In the genomic region with DNA sequence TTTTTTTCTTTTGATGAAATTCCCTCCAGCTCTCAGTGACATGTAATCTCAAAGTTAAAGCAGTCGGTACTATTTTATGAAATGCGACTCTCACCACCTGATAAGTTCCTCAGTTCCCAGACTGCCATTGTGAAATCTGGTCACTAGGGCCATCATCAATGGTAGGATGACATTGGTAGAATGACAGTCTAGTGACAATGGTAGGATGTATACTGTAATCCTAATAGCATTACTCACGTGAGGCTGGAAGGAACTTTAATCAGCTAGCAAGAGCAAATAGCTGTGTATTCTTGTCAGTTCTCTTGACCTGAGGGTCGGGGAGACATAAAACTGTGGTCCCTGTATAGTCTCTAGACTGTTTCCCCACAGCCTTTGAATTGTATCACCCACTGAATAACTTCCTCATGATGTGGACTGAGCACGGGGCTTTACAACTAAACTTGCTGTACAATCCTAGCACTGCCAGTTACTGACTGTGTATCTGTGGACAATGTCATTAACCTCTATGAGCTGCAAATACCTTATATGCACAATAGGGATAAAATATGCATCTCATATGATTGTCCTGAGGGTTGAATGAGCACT, we compare ENCODE assay signal across 19 cellular contexts. TPM values are rescaled to one million over a fixed set of nuclear protein-coding genes. Genes with fewer than 3 reads are reported as not detected.
A peak's percentile ranks its signal among the peaks of the same experiment; 100 is the strongest.
DNase-seq lines count a peak whose midpoint lies in the region; ATAC-seq and TF ChIP-seq lines count a peak whose summit lies in the region.
"Had no signal": no experiment of that assay in that cellular context is flagged by ENCODE, and none has a peak within 500 bp of the region (broad histone marks: within the 10 kb centered on the region; RNA-seq: fewer than 3 reads in every experiment).

No MANE protein-coding gene starts in this region.

- H3K9me3 ChIP-seq in spleen = no peaks in the 10 kb centered on the region
- H3K9me3 ChIP-seq: BLaER1 had no signal

- TF ChIP-seq POLR2A in spleen (IDR thresholded peaks at IDR 0.05) = no peak

- no peaks in the 10 kb centered on the region for H3K27me3 ChIP-seq in spleen (replicated peaks in 1 of 7)
- H3K27me3 ChIP-seq: BLaER1 had no signal

- H3K27ac ChIP-seq in spleen = no peak overlapping the region
- H3K27ac ChIP-seq: BLaER1 had no signal

- no peak for DNase-seq in T-helper 2 cell treated with Interferon-gamma antibody and Interleukin-4, amounts not matched to agents 5 μg/mL and 100 μg/mL, for 36 hours (ENCODE audit: low spot score)
- DNase-seq in T-helper 2 cell (no peak), spleen (no peak), OCI-M1 (lab: John Stamatoyannopoulos, UW) (no peak)
- no peak for DNase-seq in activated naive CD4-positive, alpha-beta T cell treated with anti-CD3 and anti-CD28 coated beads, Interleukin-2, amount 10 ng/mL, durations not matched to agents 7 days and 5 days
- DNase-seq in activated naive CD4-positive, alpha-beta T cell treated with anti-CD3 and anti-CD28 coated beads, Interleukin-2, amount 50 U/mL, for 16 hours = no peak
- DNase-seq in activated CD4-positive, alpha-beta memory T cell treated with anti-CD3 and anti-CD28 coated beads for 36 hours = no peak
- DNase-seq in stimulated activated effector memory CD8-positive, alpha-beta T cell treated with anti-CD3 and anti-CD28 coated beads, Interleukin-12 subunit alpha, Interleukin-12 subunit beta, amount 100 ng/mL, for 72 hours (ENCODE audit: low spot score in 2 of 2) = no peak
- DNase-seq: COR-L47, EL, HFFc6, KG1, NCI-H1417 treated with DMSO at 0.1 percent for 48 hours, NCI-H2029 treated with DMSO at 0.1 percent for 48 hours, NCI-H510A, NCI-H82 had no signal

- no peak for TF ChIP-seq CTCF in spleen (IDR thresholded peaks at IDR 0.05 in 8 of 11, conservative IDR thresholded peaks at IDR 0.05 in 3 of 11)

- intact Hi-C loops in activated CD4-positive, alpha-beta memory T cell treated with anti-CD3 and anti-CD28 coated beads for 36 hours (cut with micrococcal nuclease) = no loop called here
- intact Hi-C loops in spleen (cut with DNase I; ENCODE audit: low total_unique reads) = no loop called here

- H3K36me3 Mint-ChIP-seq in T-helper 2 cell treated with Interferon-gamma antibody and Interleukin-4, amounts not matched to agents 5 μg/mL and 100 μg/mL, for 36 hours (ENCODE audit: low read depth) = peaks cover 76% of the 10 kb centered on the region
- H3K36me3 Mint-ChIP-seq in activated naive CD4-positive, alpha-beta T cell treated with anti-CD3 and anti-CD28 coated beads, Interleukin-2, amount 10 ng/mL, durations not matched to agents 7 days and 5 days = peaks cover 80% of the 10 kb centered on the region
- peaks cover 18% of the 10 kb centered on the region for H3K36me3 Mint-ChIP-seq in activated CD4-positive, alpha-beta memory T cell treated with anti-CD3 and anti-CD28 coated beads for 36 hours
- H3K36me3 Mint-ChIP-seq in stimulated activated effector memory CD8-positive, alpha-beta T cell treated with anti-CD3 and anti-CD28 coated beads, Interleukin-12 subunit alpha, Interleukin-12 subunit beta, amount 100 ng/mL, for 72 hours = peaks cover 22% of the 10 kb centered on the region

- ATAC-seq in stimulated activated effector memory CD8-positive, alpha-beta T cell treated with anti-CD3 and anti-CD28 coated beads, Interleukin-12 subunit alpha, Interleukin-12 subunit beta, amount 100 ng/mL, for 72 hours = peak; percentile 21
- ATAC-seq: HepG2 had no signal

- peak overlapping the region; percentile 58 for H3K4me3 Mint-ChIP-seq in T-helper 2 cell treated with Interferon-gamma antibody and Interleukin-4, amounts not matched to agents 5 μg/mL and 100 μg/mL, for 36 hours
- H3K4me3 Mint-ChIP-seq in activated naive CD4-positive, alpha-beta T cell treated with anti-CD3 and anti-CD28 coated beads, Interleukin-2, amount 10 ng/mL, durations not matched to agents 7 days and 5 days = peak overlapping the region; percentile 69
- no peak overlapping the region for H3K4me3 Mint-ChIP-seq in activated CD4-positive, alpha-beta memory T cell treated with anti-CD3 and anti-CD28 coated beads for 36 hours
- no peak overlapping the region for H3K4me3 Mint-ChIP-seq in stimulated activated effector memory CD8-positive, alpha-beta T cell treated with anti-CD3 and anti-CD28 coated beads, Interleukin-12 subunit alpha, Interleukin-12 subunit beta, amount 100 ng/mL, for 72 hours
- H3K4me3 Mint-ChIP-seq: HFFc6 had no signal

- no peak overlapping the region for H3K4me3 ChIP-seq in spleen
- H3K4me3 ChIP-seq: BLaER1 had no signal

- no peaks in the 10 kb centered on the region for H3K9me3 Mint-ChIP-seq in T-helper 2 cell treated with Interferon-gamma antibody and Interleukin-4, amounts not matched to agents 5 μg/mL and 100 μg/mL, for 36 hours
- no peaks in the 10 kb centered on the region for H3K9me3 Mint-ChIP-seq in activated naive CD4-positive, alpha-beta T cell treated with anti-CD3 and anti-CD28 coated beads, Interleukin-2, amount 10 ng/mL, durations not matched to agents 7 days and 5 days
- no peaks in the 10 kb centered on the region for H3K9me3 Mint-ChIP-seq in activated CD4-positive, alpha-beta memory T cell treated with anti-CD3 and anti-CD28 coated beads for 36 hours
- no peaks in the 10 kb centered on the region for H3K9me3 Mint-ChIP-seq in stimulated activated effector memory CD8-positive, alpha-beta T cell treated with anti-CD3 and anti-CD28 coated beads, Interleukin-12 subunit alpha, Interleukin-12 subunit beta, amount 100 ng/mL, for 72 hours

- H3K27me3 Mint-ChIP-seq in T-helper 2 cell treated with Interferon-gamma antibody and Interleukin-4, amounts not matched to agents 5 μg/mL and 100 μg/mL, for 36 hours (ENCODE audit: low read depth) = no peaks in the 10 kb centered on the region
- no peaks in the 10 kb centered on the region for H3K27me3 Mint-ChIP-seq in activated naive CD4-positive, alpha-beta T cell treated with anti-CD3 and anti-CD28 coated beads, Interleukin-2, amount 10 ng/mL, durations not matched to agents 7 days and 5 days
- no peaks in the 10 kb centered on the region for H3K27me3 Mint-ChIP-seq in activated CD4-positive, alpha-beta memory T cell treated with anti-CD3 and anti-CD28 coated beads for 36 hours

- H3K27ac Mint-ChIP-seq in T-helper 2 cell treated with Interferon-gamma antibody and Interleukin-4, amounts not matched to agents 5 μg/mL and 100 μg/mL, for 36 hours = peak overlapping the region; percentile 69
- H3K27ac Mint-ChIP-seq in activated naive CD4-positive, alpha-beta T cell treated with anti-CD3 and anti-CD28 coated beads, Interleukin-2, amount 10 ng/mL, durations not matched to agents 7 days and 5 days = peak overlapping the region; percentile 95
- peak overlapping the region; percentile 43 for H3K27ac Mint-ChIP-seq in activated CD4-positive, alpha-beta memory T cell treated with anti-CD3 and anti-CD28 coated beads for 36 hours
- peak overlapping the region; percentile 13 for H3K27ac Mint-ChIP-seq in stimulated activated effector memory CD8-positive, alpha-beta T cell treated with anti-CD3 and anti-CD28 coated beads, Interleukin-12 subunit alpha, Interleukin-12 subunit beta, amount 100 ng/mL, for 72 hours
- H3K27ac Mint-ChIP-seq: HFFc6 had no signal

- H3K4me1 Mint-ChIP-seq in T-helper 2 cell treated with Interferon-gamma antibody and Interleukin-4, amounts not matched to agents 5 μg/mL and 100 μg/mL, for 36 hours (ENCODE audit: low read depth) = peaks cover 68% of the 10 kb centered on the region
- H3K4me1 Mint-ChIP-seq in activated naive CD4-positive, alpha-beta T cell treated with anti-CD3 and anti-CD28 coated beads, Interleukin-2, amount 10 ng/mL, durations not matched to agents 7 days and 5 days = peaks cover 81% of the 10 kb centered on the region
- peaks cover 75% of the 10 kb centered on the region for H3K4me1 Mint-ChIP-seq in activated CD4-positive, alpha-beta memory T cell treated with anti-CD3 and anti-CD28 coated beads for 36 hours (ENCODE audit: low read depth)
- H3K4me1 Mint-ChIP-seq in stimulated activated effector memory CD8-positive, alpha-beta T cell treated with anti-CD3 and anti-CD28 coated beads, Interleukin-12 subunit alpha, Interleukin-12 subunit beta, amount 100 ng/mL, for 72 hours = peaks cover 21% of the 10 kb centered on the region

- CTCF ChIA-PET in activated naive CD4-positive, alpha-beta T cell treated with anti-CD3 and anti-CD28 coated beads, Interleukin-2, amount 10 ng/mL, durations not matched to agents 7 days and 5 days (lab: Charles Lee) = no interaction called here
- CTCF ChIA-PET in activated CD4-positive, alpha-beta memory T cell treated with anti-CD3 and anti-CD28 coated beads for 36 hours (lab: Charles Lee) = interaction anchor here (1.5 kb wide), 1 partner anchor 69 kb away, joined by 5 read pairs; no protein-coding TSS in a partner anchor

- H3K36me3 ChIP-seq in spleen = peaks cover 0 to 5% (median 0%) of the 10 kb centered on the region in 6 donors
- H3K36me3 ChIP-seq: BLaER1 had no signal

- 68 to 88% (median 85%) methylated on average over 5 of the region's 5 CpGs for WGBS in spleen, 5 donors

- POLR2A ChIA-PET in activated CD4-positive, alpha-beta memory T cell treated with anti-CD3 and anti-CD28 coated beads for 36 hours (lab: Charles Lee) = no interaction called here

- H3K4me1 ChIP-seq in spleen = no peaks in the 10 kb centered on the region
- H3K4me1 ChIP-seq: BLaER1 had no signal

RNA-seq across cellular contexts. Expression of gene TRAT1, which starts 23.2 kb away (rescaled TPM):
- total RNA-seq in activated CD4-positive, alpha-beta memory T cell treated with anti-CD3 and anti-CD28 coated beads for 36 hours = 10 to 100 TPM; 19.9 to 20.7 TPM
- total RNA-seq in spleen = 10 to 100 TPM in 5 of 7 donors, 1 to 10 TPM in 2; 7.5 to 20.5 (median 12.6) TPM
- 1 to 10 TPM; 2.2 to 4.2 (median 2.7) TPM for polyA plus RNA-seq in spleen
- total RNA-seq: H4, HepG2, HFFc6 had no signal
- polyA plus RNA-seq: HepG2 had no signal

Comparison
In these comparisons a context has a peak if more than half of its experiments do, and no peak if none do; other contexts are left out.
1. H3K27ac Mint-ChIP-seq: peak in every context shown above with its lines; median percentile 95 in activated naive CD4-positive, alpha-beta T cell treated with anti-CD3 and anti-CD28 coated beads, Interleukin-2, amount 10 ng/mL, durations not matched to agents 7 days and 5 days; 69 in T-helper 2 cell treated with Interferon-gamma antibody and Interleukin-4, amounts not matched to agents 5 μg/mL and 100 μg/mL, for 36 hours; 43 in activated CD4-positive, alpha-beta memory T cell treated with anti-CD3 and anti-CD28 coated beads for 36 hours; 13 in stimulated activated effector memory CD8-positive, alpha-beta T cell treated with anti-CD3 and anti-CD28 coated beads, Interleukin-12 subunit alpha, Interleukin-12 subunit beta, amount 100 ng/mL, for 72 hours.
2. H3K4me3 Mint-ChIP-seq: peak in T-helper 2 cell treated with Interferon-gamma antibody and Interleukin-4, amounts not matched to agents 5 μg/mL and 100 μg/mL, for 36 hours (single experiment) and activated naive CD4-positive, alpha-beta T cell treated with anti-CD3 and anti-CD28 coated beads, Interleukin-2, amount 10 ng/mL, durations not matched to agents 7 days and 5 days (single experiment); none in activated CD4-positive, alpha-beta memory T cell treated with anti-CD3 and anti-CD28 coated beads for 36 hours (single experiment) and stimulated activated effector memory CD8-positive, alpha-beta T cell treated with anti-CD3 and anti-CD28 coated beads, Interleukin-12 subunit alpha, Interleukin-12 subunit beta, amount 100 ng/mL, for 72 hours (single experiment).